Comparison of ENCODE assay signal across 26 cellular contexts in genomic region chr4:16977081-16977480, GRCh38.
"Had no signal": no experiment of that assay in that cellular context is flagged by ENCODE, and none has a peak within 500 bp of the region (broad histone marks: within the 10 kb centered on the region; RNA-seq: fewer than 3 reads in every experiment).

No MANE protein-coding gene starts in this region.

- H3K9me3 Mint-ChIP-seq: immature natural killer cell; natural killer cell; nephron progenitor cell; stimulated activated naive CD8-positive, alpha-beta T cell treated with anti-CD3 and anti-CD28 coated beads, Interleukin-15, Interleukin-2, amounts not matched to agents 100 ng/mL and 50 ng/mL, for 24 hours had no signal

- H3K36me3 ChIP-seq: left ventricle myocardium inferior, ovary, right atrium auricular region, right lobe of liver, suprapubic skin, thoracic aorta, tibial artery, upper lobe of right lung had no signal

- H3K4me3 ChIP-seq: left ventricle myocardium inferior, lung, ovary, right atrium auricular region, right lobe of liver, smooth muscle cell, suprapubic skin, thoracic aorta, tibial artery, upper lobe of right lung had no signal

- H3K4me1 Mint-ChIP-seq: immature natural killer cell, naive B cell, natural killer cell, nephron progenitor cell had no signal

- H3K9me3 ChIP-seq: left ventricle myocardium inferior, ovary, right atrium auricular region, right lobe of liver, suprapubic skin, thoracic aorta, tibial artery, upper lobe of right lung had no signal

- DNase-seq: hypothalamus; immature natural killer cell; kidney; left colon; left ventricle myocardium inferior; mesendoderm; naive B cell; natural killer cell; nephron progenitor cell; ovary; right lobe of liver; stimulated activated CD4-positive, alpha-beta T cell treated with anti-CD3 and anti-CD28 coated beads, Interleukin-2, amount 100 ng/mL, for 24 hours; stimulated activated CD4-positive, alpha-beta T cell treated with anti-CD3 and anti-CD28 coated beads, Interleukin-4, amount 100 ng/mL, for 1 hour; stimulated activated naive CD4-positive, alpha-beta T cell; tibial artery; trophoblast cell; upper lobe of right lung had no signal

- ATAC-seq: left colon, natural killer cell, right lobe of liver, upper lobe of right lung had no signal

- H3K27ac Mint-ChIP-seq: immature natural killer cell; mesothelial cell of epicardium; naive B cell; natural killer cell; nephron progenitor cell; progenitor cell of endocrine pancreas; stimulated activated naive CD8-positive, alpha-beta T cell treated with anti-CD3 and anti-CD28 coated beads, Interleukin-15, Interleukin-2, amounts not matched to agents 100 ng/mL and 50 ng/mL, for 24 hours had no signal

- H3K4me2 ChIP-seq: smooth muscle cell had no signal

- H3K27me3 ChIP-seq: ovary, right atrium auricular region, right lobe of liver, suprapubic skin, tibial artery, upper lobe of right lung had no signal

- H3K27me3 Mint-ChIP-seq: progenitor cell of endocrine pancreas had no signal

- H3K4me1 ChIP-seq: left ventricle myocardium inferior, right atrium auricular region, right lobe of liver, suprapubic skin, tibial artery, upper lobe of right lung had no signal

- H3K36me3 Mint-ChIP-seq: immature natural killer cell, mesothelial cell of epicardium, naive B cell, natural killer cell had no signal

- H3K4me3 Mint-ChIP-seq: immature natural killer cell; mesothelial cell of epicardium; naive B cell; natural killer cell; nephron progenitor cell; stimulated activated naive CD8-positive, alpha-beta T cell treated with anti-CD3 and anti-CD28 coated beads, Interleukin-15, Interleukin-2, amounts not matched to agents 100 ng/mL and 50 ng/mL, for 24 hours had no signal

- FAIRE-seq: urothelium cell line had no signal

- H3K27ac ChIP-seq: left ventricle myocardium inferior, ovary, right atrium auricular region, right lobe of liver, suprapubic skin, thoracic aorta, tibial artery, upper lobe of right lung had no signal
